8 cellular contexts compared by ENCODE assay signal in genomic region chr12:6537580-6538419, GRCh38. TPM values are rescaled to one million over a fixed set of nuclear protein-coding genes. Genes with fewer than 3 reads are reported as not detected.
A peak's percentile ranks its signal among the peaks of the same experiment; 100 is the strongest.
DNase-seq lines count a peak whose midpoint lies in the region; ATAC-seq and TF ChIP-seq lines count a peak whose summit lies in the region.
"Not testable (repeated sequence)": the region's sequence is repeated elsewhere in the genome, so short reads cannot be mapped to it uniquely, and the experiment has no call there.

No MANE protein-coding gene starts in this region.

- H3K9me3 Mint-ChIP-seq in Calu3 (ENCODE audit: low read depth, unreplicated experiment); activated B cell treated with CpG ODN at 0.5 μM for 24 hours: not testable (repeated sequence)

- peaks cover 42% of the 10 kb centered on the region for H3K79me2 ChIP-seq in osteoblast (ENCODE audit: insufficient read depth, low read length)

- H3K4me1 Mint-ChIP-seq in Calu3 (ENCODE audit: low read depth, unreplicated experiment) (peaks cover 43% of the 10 kb centered on the region), activated B cell treated with CpG ODN at 0.5 μM for 24 hours (peaks cover 59% of the 10 kb centered on the region)

- H3K27me3 Mint-ChIP-seq in Calu3 (ENCODE audit: unreplicated experiment); activated B cell treated with CpG ODN at 0.5 μM for 24 hours: not testable (repeated sequence)

- not testable (repeated sequence) for H2AFZ ChIP-seq in osteoblast (ENCODE audit: low read length)

- H4K20me1 ChIP-seq in osteoblast (ENCODE audit: insufficient read depth, low read length), result peaks cover 57% of the 10 kb centered on the region

- TSS peak; percentile 77 for BruUV-seq in Calu3 (replicated peaks; lab: Mats Ljungman, UMichigan)

- peak overlapping the region; percentile 80 for H3K27ac Mint-ChIP-seq in Calu3 (ENCODE audit: unreplicated experiment)
- peak overlapping the region; percentile 70 for H3K27ac Mint-ChIP-seq in activated B cell treated with CpG ODN at 0.5 μM for 24 hours

- H3K27ac ChIP-seq in ascending aorta, result peak overlapping the region; percentile 98 to 99
- H3K27ac ChIP-seq in osteoblast (ENCODE audit: low read depth, low read length), result peak overlapping the region; percentile 95

- DNase-seq in Calu3 (peak; percentile 84), HuH-7 (ENCODE audit: low spot score) (peak; percentile 62), NCI-H748 treated with DMSO at 0.1 percent for 48 hours (lab: John Stamatoyannopoulos, UW) (peak; percentile 32), activated B cell treated with CpG ODN at 0.5 μM for 24 hours (peak; percentile 72), ascending aorta (ENCODE audit: low spot score in 2 of 2) (peak in 1 of 2 donors; percentile 92), Right ventricle myocardium superior (peak; percentile 89), osteoblast (ENCODE audit: insufficient read length, low spot score, missing footprints) (peak; percentile 78)
- peak; percentile 79 for DNase-seq in stimulated activated naive CD4-positive, alpha-beta T cell treated with Interleukin-2 at 50 U/mL for 16 hours (lab: John Stamatoyannopoulos, UW)

- peak overlapping the region in 1 of 2 donors; percentile 98 for H3K4me3 ChIP-seq in ascending aorta
- peak overlapping the region; percentile 95 for H3K4me3 ChIP-seq in osteoblast (ENCODE audit: insufficient read depth, low read length)

- H3K4me3 Mint-ChIP-seq in Calu3 (ENCODE audit: low read depth, unreplicated experiment), result not testable (repeated sequence)
- peak overlapping the region; percentile 64 for H3K4me3 Mint-ChIP-seq in activated B cell treated with CpG ODN at 0.5 μM for 24 hours

- H3K36me3 ChIP-seq in ascending aorta (peaks cover 27 to 47% of the 10 kb centered on the region in 2 donors), osteoblast (ENCODE audit: insufficient read depth, low read length) (peaks cover 69% of the 10 kb centered on the region)

- peaks cover 72% of the 10 kb centered on the region for H3K36me3 Mint-ChIP-seq in Calu3 (ENCODE audit: insufficient read depth, unreplicated experiment)
- H3K36me3 Mint-ChIP-seq in activated B cell treated with CpG ODN at 0.5 μM for 24 hours (ENCODE audit: low read depth), result peaks cover 45% of the 10 kb centered on the region

- H3K4me1 ChIP-seq in ascending aorta (peaks cover 23 to 34% of the 10 kb centered on the region in 2 donors), osteoblast (ENCODE audit: insufficient read depth, low read length) (peaks cover 40% of the 10 kb centered on the region)

- intact Hi-C loops in Calu3 (cut with micrococcal nuclease; ENCODE audit: unreplicated experiment) (loop anchor here (5.0 to 10.0 kb wide), 2 partner anchors 115 to 193 kb away; partner anchors contain the start of gene TNFRSF1A), activated B cell treated with CpG ODN at 0.5 μM for 24 hours (cut with micrococcal nuclease) (loop anchor here (1.0 to 5.0 kb wide), 8 partner anchors 17 to 550 kb away; partner anchors contain the start of gene VAMP1), ascending aorta (cut with DNase I) (loop anchor here (5.0 to 10.0 kb wide), 2 partner anchors 313 to 820 kb away; no protein-coding TSS in a partner anchor), Right ventricle myocardium superior (cut with DNase I) (loop anchor here (10.0 kb wide), 1 partner anchor 213 kb away; no protein-coding TSS in a partner anchor)

- ATAC-seq in activated B cell treated with CpG ODN at 0.5 μM for 24 hours (ENCODE audit: low read depth); Right ventricle myocardium superior (ENCODE audit: poor library complexity): not testable (repeated sequence)

- not testable (repeated sequence) for H3K27me3 ChIP-seq in ascending aorta; osteoblast (ENCODE audit: insufficient read depth, low read length)

- TF ChIP-seq CTCF in Calu3 (IDR thresholded peaks at IDR 0.05; ENCODE audit: unreplicated experiment), result peak; percentile 83
- TF ChIP-seq CTCF in activated B cell treated with CpG ODN at 0.5 μM for 24 hours (IDR thresholded peaks at IDR 0.05), result not testable (repeated sequence)
- peak; percentile 82 to 85 (median 83) for TF ChIP-seq CTCF in ascending aorta (IDR thresholded peaks at IDR 0.05)
- peak; percentile 72 for TF ChIP-seq CTCF in osteoblast (IDR thresholded peaks at IDR 0.05; ENCODE audit: extremely low read depth, low read depth, low read length)

- CTCF ChIA-PET in Calu3 (lab: Charles Lee) (interaction anchor here (0.5 to 1.6 kb wide), 8 partner anchors 9 to 225 kb away, joined by 3 to 11 read pairs (median 4); partner anchors contain the start of gene MRPL51), activated B cell treated with CpG ODN at 0.5 μM for 24 hours (lab: Charles Lee) (interaction anchor here (0.5 to 4.3 kb wide), 27 partner anchors 9 to 549 kb away, joined by 3 to 111 read pairs (median 3); partner anchors contain the start of genes CD27, MRPL51, TAPBPL and VAMP1)

- not testable (repeated sequence) for H3K9me3 ChIP-seq in ascending aorta; osteoblast (ENCODE audit: low read depth, low read length)

- POLR2A ChIA-PET in activated B cell treated with CpG ODN at 0.5 μM for 24 hours (lab: Charles Lee), result interaction anchor here (0.7 to 4.2 kb wide), 8 partner anchors 16 to 113 kb away, joined by 3 to 43 read pairs (median 7); partner anchors contain the start of genes MRPL51 and VAMP1

- H3K4me2 ChIP-seq in osteoblast (ENCODE audit: insufficient read depth, low read length), result peak overlapping the region; percentile 98

RNA-seq across cellular contexts. Expression of gene GAPDH, which starts 3.5 kb away (rescaled TPM):
- total RNA-seq in Calu3 (2022), result 2,412 and 2,552 TPM in 2 replicates
- total RNA-seq in activated B cell treated with CpG ODN at 0.5 μM for 24 hours, result 1,003 and 1,033 TPM in 2 replicates
- 3,445 TPM for total RNA-seq in ascending aorta
- total RNA-seq in Right ventricle myocardium superior, result 4,109 TPM
- 4,846 and 5,173 TPM in 2 replicates for total RNA-seq in osteoblast

RNA-seq across cellular contexts. Expression of gene IFFO1, which starts 18.0 kb away (rescaled TPM):
- total RNA-seq in Calu3 (2022) (0.76 and 1.0 TPM in 2 replicates), activated B cell treated with CpG ODN at 0.5 μM for 24 hours (23.6 and 25.9 TPM in 2 replicates), ascending aorta (35.0 TPM), Right ventricle myocardium superior (14.1 TPM), osteoblast (12.7 and 13.4 TPM in 2 replicates)

RNA-seq across cellular contexts. Expression of gene NOP2, which starts 30.3 kb away (rescaled TPM):
- total RNA-seq in Calu3 (2022), result 86.1 and 88.5 TPM in 2 replicates
- total RNA-seq in activated B cell treated with CpG ODN at 0.5 μM for 24 hours, result 114 and 121 TPM in 2 replicates
- 77.4 TPM for total RNA-seq in ascending aorta
- total RNA-seq in Right ventricle myocardium superior, result 14.8 TPM
- total RNA-seq in osteoblast, result 18.3 and 21.4 TPM in 2 replicates

RNA-seq across cellular contexts. Expression of gene NCAPD2, which starts 43.9 kb away (rescaled TPM):
- total RNA-seq in Calu3 (2022) (78.0 and 94.7 TPM in 2 replicates), activated B cell treated with CpG ODN at 0.5 μM for 24 hours (38.4 and 40.9 TPM in 2 replicates), ascending aorta (11.7 TPM), Right ventricle myocardium superior (8.9 TPM), osteoblast (19.4 and 21.0 TPM in 2 replicates)

RNA-seq across cellular contexts. Expression of gene MRPL51, which starts 44.7 kb away (rescaled TPM):
- total RNA-seq in Calu3 (2022), result 213 and 220 TPM in 2 replicates
- total RNA-seq in activated B cell treated with CpG ODN at 0.5 μM for 24 hours, result 130 and 145 TPM in 2 replicates
- 112 TPM for total RNA-seq in ascending aorta
- total RNA-seq in Right ventricle myocardium superior, result 280 TPM
- 58.3 and 68.8 TPM in 2 replicates for total RNA-seq in osteoblast
